Comparison of ENCODE assay signal across 9 cellular contexts in the genomic region with DNA sequence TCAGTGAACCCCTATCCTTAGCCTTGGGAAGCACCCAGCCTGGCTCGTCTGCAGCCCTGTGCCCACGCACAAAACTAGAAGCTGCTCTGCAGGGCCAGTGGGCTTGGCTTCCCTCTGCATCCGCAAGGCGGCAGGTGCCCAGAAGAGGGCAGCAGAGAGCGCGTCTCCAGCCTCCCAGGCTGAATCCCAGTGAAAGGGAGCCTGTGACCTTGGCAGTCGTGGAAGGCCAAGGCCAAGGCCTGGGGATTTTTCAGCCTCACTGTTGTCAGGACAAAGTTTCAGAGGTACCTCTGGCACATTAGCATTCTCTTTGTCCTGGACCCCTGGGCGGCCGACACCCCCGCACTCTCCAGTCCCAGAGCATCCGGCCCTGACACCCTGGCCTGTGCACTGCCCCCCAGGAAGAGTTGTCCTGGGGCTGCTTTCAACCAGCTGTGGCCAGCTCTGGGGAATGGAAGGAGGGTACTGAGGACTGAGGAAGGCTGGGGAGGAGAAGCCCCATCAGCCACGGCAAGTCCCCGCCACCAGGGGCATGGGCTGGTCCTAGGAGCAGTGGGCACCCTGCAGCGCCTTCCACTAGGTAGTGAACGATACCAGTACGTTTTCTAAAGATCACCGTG.
DNase-seq lines count a peak whose midpoint lies in the region; ATAC-seq and TF ChIP-seq lines count a peak whose summit lies in the region.
"Had no signal": no experiment of that assay in that cellular context is flagged by ENCODE, and none has a peak within 500 bp of the region (broad histone marks: within the 10 kb centered on the region; RNA-seq: fewer than 3 reads in every experiment).

No MANE protein-coding gene starts in this region.

- H3K27ac Mint-ChIP-seq in activated naive CD4-positive, alpha-beta T cell treated with anti-CD3 and anti-CD28 coated beads, Interleukin-2, amount 50 U/mL, for 24 hours, result peak overlapping the region; percentile 64

- WGBS in upper lobe of left lung, 2 donors, result 42 to 56% methylated on average over 12 to 15 of the region's 17 CpGs

- H3K9me3 ChIP-seq in BE2C (no peaks in the 10 kb centered on the region), upper lobe of left lung (no peaks in the 10 kb centered on the region)

- no peak for TF ChIP-seq POLR2A in upper lobe of left lung (IDR thresholded peaks at IDR 0.05)

- H3K27me3 Mint-ChIP-seq in activated naive CD4-positive, alpha-beta T cell treated with anti-CD3 and anti-CD28 coated beads, Interleukin-2, amount 50 U/mL, for 24 hours, result no peaks in the 10 kb centered on the region

- ATAC-seq in Right ventricle myocardium inferior (peak; percentile 83), upper lobe of left lung (ENCODE audit: low FRiP score in 2 of 2) (peak; percentile 86 to 91)

- TF ChIP-seq CTCF in BE2C (IDR thresholded peaks at IDR 0.05; ENCODE audit: low read depth, low read length) (peak; percentile 90), upper lobe of left lung (IDR thresholded peaks at IDR 0.05) (peak; percentile 90 to 96 (median 93))

- H3K4me3 ChIP-seq in BE2C (ENCODE audit: low read depth, low read length) (no peak overlapping the region), upper lobe of left lung (no peak overlapping the region)

- H3K4me1 Mint-ChIP-seq in activated naive CD4-positive, alpha-beta T cell treated with anti-CD3 and anti-CD28 coated beads, Interleukin-2, amount 50 U/mL, for 24 hours, result peaks cover 12% of the 10 kb centered on the region

- no peaks in the 10 kb centered on the region for H3K36me3 ChIP-seq in BE2C
- H3K36me3 ChIP-seq in upper lobe of left lung, result no peaks in the 10 kb centered on the region

- H3K4me1 ChIP-seq in BE2C (peaks cover 4% of the 10 kb centered on the region), upper lobe of left lung (peaks cover 3 to 18% (median 14%) of the 10 kb centered on the region in 4 donors)

- no peaks in the 10 kb centered on the region for H3K27me3 ChIP-seq in BE2C
- H3K27me3 ChIP-seq in upper lobe of left lung, result no peaks in the 10 kb centered on the region

- DNase-seq in BE2C, result peak; percentile 89
- DNase-seq in GM19238 (ENCODE audit: insufficient read length, low spot score), result peak; percentile 54
- DNase-seq in HUDEP-2 (lab: John Stamatoyannopoulos, UW; ENCODE audit: unreplicated experiment in 76 of 76), result peak in 65 of 76 experiments; percentile 2 to 74 (median 43)
- DNase-seq in SKM-1 treated with dmso at 0.1 percent for 144 hours (lab: John Stamatoyannopoulos, UW; ENCODE audit: unreplicated experiment), result peak; percentile 55
- DNase-seq in Right ventricle myocardium inferior (ENCODE audit: missing footprints), result peak; percentile 90
- DNase-seq in pons (ENCODE audit: low spot score), result peak; percentile 59
- DNase-seq in upper lobe of left lung, result peak; percentile 78 to 94

- no peaks in the 10 kb centered on the region for H3K9me3 Mint-ChIP-seq in activated naive CD4-positive, alpha-beta T cell treated with anti-CD3 and anti-CD28 coated beads, Interleukin-2, amount 50 U/mL, for 24 hours
- H3K9me3 Mint-ChIP-seq: IgD-negative memory B cell had no signal

- intact Hi-C loops in Right ventricle myocardium inferior (cut with DNase I), result loop anchor here (1.0 to 5.0 kb wide), 4 partner anchors 109 to 175 kb away; a partner anchor contains a TSS

- no peaks in the 10 kb centered on the region for H3K36me3 Mint-ChIP-seq in activated naive CD4-positive, alpha-beta T cell treated with anti-CD3 and anti-CD28 coated beads, Interleukin-2, amount 50 U/mL, for 24 hours

- H3K27ac ChIP-seq in upper lobe of left lung, result peak overlapping the region; percentile 21 to 81 (median 57)

- no peak overlapping the region for H3K4me3 Mint-ChIP-seq in activated naive CD4-positive, alpha-beta T cell treated with anti-CD3 and anti-CD28 coated beads, Interleukin-2, amount 50 U/mL, for 24 hours
- H3K4me3 Mint-ChIP-seq: IgD-negative memory B cell had no signal

- TF ChIP-seq EP300 in upper lobe of left lung (IDR thresholded peaks at IDR 0.05), result no peak
